In genomic region chr7:35647171-35647574, GRCh38 we compare ENCODE assay signal across 9 cellular contexts. TPM values are rescaled to one million over a fixed set of nuclear protein-coding genes. Genes with fewer than 3 reads are reported as not detected.
DNase-seq lines count a peak whose midpoint lies in the region; ATAC-seq and TF ChIP-seq lines count a peak whose summit lies in the region.
"Had no signal": no experiment of that assay in that cellular context is flagged by ENCODE, and none has a peak within 500 bp of the region (broad histone marks: within the 10 kb centered on the region; RNA-seq: fewer than 3 reads in every experiment).

No MANE protein-coding gene starts in this region.

- no peak overlapping the region for H4K5ac ChIP-seq in mesendoderm (ENCODE audit: low read length)

- CTCF ChIA-PET in GM10248 (lab: Yijun Ruan, JAX), result interaction anchor here (1.3 to 3.6 kb wide), 4 partner anchors 12 to 260 kb away, joined by 3 to 17 read pairs (median 5); no protein-coding TSS in a partner anchor

- no peak overlapping the region for H4K8ac ChIP-seq in mesendoderm (ENCODE audit: low read depth, low read length)

- no peak overlapping the region for H3K18ac ChIP-seq in mesendoderm (ENCODE audit: low read length)

- peak; percentile 40 for DNase-seq in COLO668 (lab: John Stamatoyannopoulos, UW; ENCODE audit: unreplicated experiment)
- peak in 12 of 61 donors; percentile 6 to 74 (median 27) for DNase-seq in caudate nucleus (lab: John Stamatoyannopoulos, UW)
- peak; percentile 95 for DNase-seq in mesendoderm
- no peak for DNase-seq in H4 (ENCODE audit: low spot score)
- DNase-seq in KBM-7, result no peak
- DNase-seq in GM10248 (ENCODE audit: extremely low spot score), result no peak
- DNase-seq: PC-3 had no signal

- no CpG with 5 or more reads among the region's 4 CpGs for WGBS in mesendoderm (ENCODE audit: extremely low coverage, insufficient coverage, low lambda C conversion rate)

- no peak overlapping the region for H3K9ac ChIP-seq in mesendoderm (ENCODE audit: low read length)

- peaks cover 16% of the 10 kb centered on the region for H3K4me1 ChIP-seq in mesendoderm (ENCODE audit: control insufficient read depth, low read depth, low read length)

- H3K27ac ChIP-seq in caudate nucleus (ENCODE audit: low read depth, low read length), result peak overlapping the region; percentile 68
- peak overlapping the region; percentile 73 for H3K27ac ChIP-seq in mesendoderm (ENCODE audit: low read depth, low read length)

- H3K56ac ChIP-seq in mesendoderm (ENCODE audit: low read length), result no peak overlapping the region

- H3K79me2 ChIP-seq in mesendoderm (ENCODE audit: control insufficient read depth, insufficient read depth, low read length), result peaks cover 4% of the 10 kb centered on the region

- H2AK5ac ChIP-seq in mesendoderm (ENCODE audit: low read length), result no peak overlapping the region

- no peak overlapping the region for H3K4ac ChIP-seq in mesendoderm (ENCODE audit: low read depth, low read length)

- H2BK120ac ChIP-seq in mesendoderm (ENCODE audit: low read depth, low read length), result no peak overlapping the region

- TF ChIP-seq CTCF in GM10248 (IDR thresholded peaks at IDR 0.05; ENCODE audit: control extremely low read depth, extremely low read depth, low read depth, missing control alignments), result no peak

- H3K79me1 ChIP-seq in mesendoderm (ENCODE audit: low read length), result peaks cover 9% of the 10 kb centered on the region

- no peak overlapping the region for H2BK15ac ChIP-seq in mesendoderm (replicated peaks; ENCODE audit: low read depth)

- POLR2A ChIA-PET in GM10248 (lab: Yijun Ruan, JAX), result no interaction called here

- ATAC-seq in HG03460 (IDR thresholded peaks at IDR 0.05; ENCODE audit: unreplicated experiment) (peak; percentile 62), HG03159 (IDR thresholded peaks at IDR 0.05; ENCODE audit: unreplicated experiment) (no peak)
- ATAC-seq: PC-3 had no signal

- peak overlapping the region; percentile 18 for H2BK5ac ChIP-seq in mesendoderm (ENCODE audit: low read length)

- no peaks in the 10 kb centered on the region for H3K36me3 ChIP-seq in mesendoderm (ENCODE audit: control insufficient read depth, insufficient read depth, low read length)

- in situ Hi-C loops in KBM-7 (cut with MboI; ENCODE audit: low pct_unique_long_range_greater_than_20kb, low sequenced_read_pairs), result no loop called here

- H3K27me3 ChIP-seq in mesendoderm (ENCODE audit: insufficient read depth, low read length, poor library complexity), result no peaks in the 10 kb centered on the region

- no peak overlapping the region for H3K4me2 ChIP-seq in mesendoderm (ENCODE audit: low read length)

- no peak overlapping the region for H3K23ac ChIP-seq in mesendoderm (ENCODE audit: low read length)

- H3K4me3 ChIP-seq in mesendoderm (ENCODE audit: low read length), result no peak overlapping the region

RNA-seq across cellular contexts. Expression of gene HERPUD2, which starts 47.8 kb away (rescaled TPM):
- 16.0 TPM for polyA plus RNA-seq in mesendoderm (2013, experiment 1 of 2)
- polyA plus RNA-seq in mesendoderm (2013, experiment 2 of 2), result 17.2 TPM
- 19.2 and 39.3 TPM in 2 replicates for total RNA-seq in H4 (2014; rRNA removed; shearing (Covaris generic))

Comparison
In these comparisons a context has a peak if more than half of its experiments do, and no peak if none do; other contexts are left out.
1. DNase-seq: peak in COLO668 (single experiment) and mesendoderm (single experiment); none in H4 (single experiment), KBM-7 (single experiment) and GM10248 (single experiment).